ENCODE assay signal across 10 cellular contexts in the genomic region with DNA sequence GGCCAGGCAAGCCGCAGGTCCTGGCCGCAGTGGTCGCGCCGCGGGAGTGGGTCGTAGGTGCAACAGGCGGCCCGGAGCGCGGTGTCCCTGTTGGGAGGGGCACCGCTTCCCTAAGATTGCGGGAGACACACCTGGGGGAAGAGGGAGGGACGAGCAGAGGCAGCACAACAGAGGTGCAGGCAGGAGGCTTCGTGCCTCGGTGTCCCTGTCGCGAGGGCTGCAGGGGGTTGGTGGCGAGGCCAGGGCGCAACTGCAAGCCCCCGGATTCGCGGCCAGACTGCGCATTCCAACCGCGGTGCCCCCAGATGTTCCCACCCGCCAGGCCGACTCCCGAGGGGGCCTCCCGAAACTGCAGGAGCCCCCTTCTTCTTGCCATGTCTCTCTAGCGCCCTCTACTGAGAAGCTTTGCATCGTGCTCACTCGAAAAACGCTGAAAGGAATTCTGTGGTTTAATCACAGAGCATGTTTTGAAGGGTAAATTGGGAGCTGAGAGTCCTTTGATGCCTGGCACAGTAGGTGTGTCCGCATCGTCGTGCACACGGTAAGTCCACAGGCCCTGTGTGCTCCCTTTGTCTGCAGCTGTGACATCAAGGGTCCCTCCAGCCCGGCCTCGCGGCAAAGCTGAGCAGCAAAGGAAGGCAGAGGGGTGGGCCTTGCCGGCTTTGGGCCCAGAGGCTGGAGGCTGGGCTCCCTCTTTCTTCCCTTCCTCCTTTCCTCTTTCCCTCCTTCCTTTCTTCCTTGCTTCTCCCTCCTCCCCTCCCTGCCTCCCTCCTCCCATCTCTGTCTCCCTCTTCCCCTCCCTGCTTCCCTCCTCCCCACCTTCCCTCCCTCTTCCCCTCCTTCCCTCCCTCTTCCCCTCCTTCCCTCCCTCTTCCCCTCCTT. TPM values are rescaled to one million over a fixed set of nuclear protein-coding genes. Genes with fewer than 3 reads are reported as not detected.
DNase-seq lines count a peak whose midpoint lies in the region; ATAC-seq, FAIRE-seq and TF ChIP-seq lines count a peak whose summit lies in the region.
"Had no signal": no experiment of that assay in that cellular context is flagged by ENCODE, and none has a peak within 500 bp of the region (broad histone marks: within the 10 kb centered on the region; RNA-seq: fewer than 3 reads in every experiment).

No MANE protein-coding gene starts in this region.

- TF ChIP-seq EP300 in H1 (IDR thresholded peaks at IDR 0.05; ENCODE audit: borderline replicate concordance in 1 of 2, low read depth in 2 of 2, low read length in 2 of 2): no peak

- TF ChIP-seq RAD21 in H1 (IDR thresholded peaks at IDR 0.05 in 1 of 2, conservative IDR thresholded peaks at IDR 0.05 in 1 of 2; ENCODE audit: low read depth in 2 of 2, low read length in 2 of 2): peak; percentile 49 to 60

- no peaks in the 10 kb centered on the region for H3K23me2 ChIP-seq in H1 (ENCODE audit: low read depth, low read length)

- CTCF ChIA-PET in H1 (lab: Charles Lee; ENCODE audit: partially characterized antibody): interaction anchor here (0.6 to 8.6 kb wide), 40 partner anchors 8 to 478 kb away, joined by 3 to 127 read pairs (median 4); partner anchors contain the start of gene MBL2

- H3K56ac ChIP-seq in H1 (replicated peaks; ENCODE audit: insufficient read length, low read depth, low read length): no peak overlapping the region

- H3K27me3 ChIP-seq in H1 (replicated peaks in 1 of 4; ENCODE audit: control insufficient read depth in 3 of 4, extremely low read depth in 1 of 4, insufficient read depth in 3 of 4, low read length in 3 of 4) (no peaks in the 10 kb centered on the region), neuronal stem cell (ENCODE audit: control insufficient read depth in 3 of 3, insufficient read depth in 3 of 3, low read depth in 1 of 3, low read length in 3 of 3) (peaks cover 0 to 4% (median 0%) of the 10 kb centered on the region in 3 experiments)

- H2BK15ac ChIP-seq in H1 (ENCODE audit: low read length): no peak overlapping the region
- no peak overlapping the region for H2BK15ac ChIP-seq in neuronal stem cell (ENCODE audit: low read length)

- no peaks in the 10 kb centered on the region for H3K36me3 ChIP-seq in H1 (ENCODE audit: control insufficient read depth in 2 of 4, insufficient read depth in 4 of 4, low read length in 3 of 4)
- no peaks in the 10 kb centered on the region for H3K36me3 ChIP-seq in neuronal stem cell (replicated peaks in 1 of 2; ENCODE audit: control insufficient read depth in 2 of 2, insufficient read depth in 2 of 2, low read length in 2 of 2)

- H3K4ac ChIP-seq in H1 (replicated peaks; ENCODE audit: insufficient read length, low read depth, low read length): no peak overlapping the region
- H3K4ac ChIP-seq in neuronal stem cell (ENCODE audit: low read length): no peak overlapping the region

- H3K18ac ChIP-seq in H1 (ENCODE audit: extremely low read depth, low read length): 0 out of 2 replicates have a peak overlapping the region, but pooled peaks have one; percentile 62
- H3K18ac ChIP-seq in neuronal stem cell (ENCODE audit: low read length): peak overlapping the region; percentile 79

- H2BK12ac ChIP-seq in H1 (ENCODE audit: low read depth, low read length): no peak overlapping the region
- H2BK12ac ChIP-seq in neuronal stem cell (ENCODE audit: low read length): no peak overlapping the region

- WGBS in H1 (ENCODE audit: extremely low coverage in 1 of 2, insufficient coverage in 1 of 2, insufficient read length in 1 of 2, insufficient replicate concordance in 2 of 2, low coverage in 1 of 2, low lambda C conversion rate in 2 of 2, missing lambda C conversion rate in 1 of 2), 2 experiments: 84% methylated on average over 36 of the region's 42 CpGs; no CpG with 5 or more reads in 1 of the 2 experiments
- WGBS in neuronal stem cell (ENCODE audit: extremely low coverage in 2 of 2, insufficient read length in 2 of 2, insufficient replicate concordance in 1 of 2), 2 donors: no CpG with 5 or more reads among the region's 42 CpGs

- DNase-seq in EL: peak; percentile 36
- peak; percentile 21 to 75 for DNase-seq in H1 (ENCODE audit: low read depth in 1 of 2, low spot score in 2 of 2)
- DNase-seq in neuronal stem cell (ENCODE audit: low spot score): no peak
- no peak for DNase-seq in NCI-H187 (lab: John Stamatoyannopoulos, UW)
- no peak for DNase-seq in HPDE6-E6E7 (ENCODE audit: extremely low spot score)
- DNase-seq: NCI-H1417 treated with DMSO at 0.1 percent for 48 hours; stimulated activated CD4-positive, alpha-beta T cell treated with anti-CD3 and anti-CD28 coated beads, Interleukin-4, amount 100 ng/mL, for 1 hour had no signal

- H3K4me2 ChIP-seq in H1 (ENCODE audit: insufficient read depth in 1 of 2, low read depth in 2 of 2, low read length in 2 of 2) (no peak overlapping the region), neuronal stem cell (ENCODE audit: insufficient read depth, low read length, poor library complexity, severe bottlenecking) (no peak overlapping the region)

- no peaks in the 10 kb centered on the region; a peak in 1 of 7 replicates for H3K4me1 ChIP-seq in H1 (replicated peaks in 1 of 4; ENCODE audit: control insufficient read depth in 3 of 4, insufficient read depth in 4 of 4, low read length in 3 of 4)
- no peaks in the 10 kb centered on the region for H3K4me1 ChIP-seq in neuronal stem cell (ENCODE audit: control insufficient read depth in 2 of 2, insufficient read depth in 1 of 2, low read depth in 1 of 2, low read length in 2 of 2)

- H3K14ac ChIP-seq in H1 (ENCODE audit: insufficient read length) (no peak overlapping the region), neuronal stem cell (ENCODE audit: low read length) (no peak overlapping the region)

- H4K8ac ChIP-seq in H1 (ENCODE audit: extremely low read depth, insufficient read depth, low read length) (no peak overlapping the region; the same call in none of the 2 replicates), neuronal stem cell (ENCODE audit: low read depth, low read length) (no peak overlapping the region)

- H3K9me3 ChIP-seq in H1 (ENCODE audit: insufficient read depth in 2 of 2, low read depth in 1 of 2, low read length in 1 of 2): no peaks in the 10 kb centered on the region
- H3K9me3 ChIP-seq in neuronal stem cell (replicated peaks in 1 of 2; ENCODE audit: control insufficient read depth in 2 of 2, insufficient read depth in 1 of 2, low read depth in 1 of 2, low read length in 2 of 2): no peaks in the 10 kb centered on the region

- H3K23ac ChIP-seq in H1 (ENCODE audit: insufficient read length) (no peak overlapping the region), neuronal stem cell (ENCODE audit: low read depth, low read length, poor library complexity) (no peak overlapping the region)

- FAIRE-seq in H1 (lab: Jason Lieb, UNC): no peak

- H4K91ac ChIP-seq in H1 (replicated peaks; ENCODE audit: insufficient read length, low read length) (peak overlapping the region; percentile 75), neuronal stem cell (ENCODE audit: low read depth, low read length, poor library complexity) (no peak overlapping the region)

- no peak overlapping the region for H2AK5ac ChIP-seq in H1 (ENCODE audit: low read depth, low read length)
- peak overlapping the region; percentile 16 for H2AK5ac ChIP-seq in neuronal stem cell (ENCODE audit: low read depth, low read length)

- H2BK120ac ChIP-seq in H1 (replicated peaks; ENCODE audit: low read depth, low read length): no peak overlapping the region
- H2BK120ac ChIP-seq in neuronal stem cell (ENCODE audit: low read depth, low read length): no peak overlapping the region

- TF ChIP-seq CTCF in LNCAP (IDR thresholded peaks at IDR 0.05) (peak; percentile 60), H1 (IDR thresholded peaks at IDR 0.05; ENCODE audit: control extremely low read depth in 1 of 3, insufficient read depth in 1 of 3, low read depth in 1 of 3, low read length in 3 of 3) (peak; percentile 43 to 69 (median 65))

- no peaks in the 10 kb centered on the region for H3K79me2 ChIP-seq in H1 (ENCODE audit: control insufficient read depth in 1 of 2, insufficient read depth in 2 of 2, low read length in 2 of 2)

- H2BK20ac ChIP-seq in H1 (ENCODE audit: low read length): no peak overlapping the region

- no peaks in the 10 kb centered on the region for H4K20me1 ChIP-seq in H1 (replicated peaks in 1 of 2; ENCODE audit: control insufficient read depth in 1 of 2, insufficient read depth in 2 of 2, low read length in 2 of 2)

- no peak overlapping the region for H2BK5ac ChIP-seq in H1 (ENCODE audit: low read depth, low read length)
- H2BK5ac ChIP-seq in neuronal stem cell (ENCODE audit: low read length): no peak overlapping the region

- no peak overlapping the region for H3K9ac ChIP-seq in H1 (replicated peaks in 1 of 4; ENCODE audit: extremely low read depth in 1 of 4, low read depth in 3 of 4, low read length in 3 of 4)
- H3K9ac ChIP-seq in neuronal stem cell (ENCODE audit: low read depth, low read length, poor library complexity): no peak overlapping the region

- no peak overlapping the region for H3K27ac ChIP-seq in H1 (ENCODE audit: low read depth, low read length)
- no peak overlapping the region for H3K27ac ChIP-seq in neuronal stem cell (replicated peaks; ENCODE audit: low read length)

- POLR2A ChIA-PET in H1 (lab: Charles Lee; ENCODE audit: partially characterized antibody): no interaction called here

- TF ChIP-seq POLR2A in H1 (IDR thresholded peaks at IDR 0.05; ENCODE audit: control extremely low read depth in 1 of 2, low read depth in 2 of 2, low read length in 2 of 2): no peak

- peak overlapping the region; percentile 66 for H2AFZ ChIP-seq in H1 (ENCODE audit: low read length)
- H2AFZ ChIP-seq in neuronal stem cell (ENCODE audit: low read length): no peak overlapping the region

- no peak for ATAC-seq in HG02588 (IDR thresholded peaks at IDR 0.05; ENCODE audit: unreplicated experiment)
- ATAC-seq in HG02884 (IDR thresholded peaks at IDR 0.05; ENCODE audit: unreplicated experiment): no peak

- H3K4me3 ChIP-seq in H1 (ENCODE audit: extremely low read depth in 1 of 4, insufficient read depth in 2 of 4, low read depth in 3 of 4, low read length in 4 of 4) (no peak overlapping the region), neuronal stem cell (ENCODE audit: low read length in 2 of 2) (peak overlapping the region in 1 of 2 donors; percentile 13)

- H3K79me1 ChIP-seq in H1 (ENCODE audit: low read depth, low read length): no peaks in the 10 kb centered on the region
- H3K79me1 ChIP-seq in neuronal stem cell (ENCODE audit: low read depth, low read length): no peaks in the 10 kb centered on the region

- H4K5ac ChIP-seq in H1 (ENCODE audit: insufficient read length, low read depth, low read length): peak overlapping the region; percentile 35

RNA-seq across cellular contexts. Expression of gene MBL2, which starts 6.2 kb away (rescaled TPM):
- total RNA-seq in H1 (2021; fragmentation: NEBNext Ultra II Directional; extraction: Animal tissue kit (Norgen Biotek cat#: 25700)): not detected in 2 replicates
- polyA plus RNA-seq in H1 (2011; rRNA removed): not detected in 2 replicates
- not detected for polyA plus RNA-seq in H1 (2011; cell fraction: cytosol; rRNA removed)
- not detected for polyA plus RNA-seq in H1 (2011; cell fraction: nucleus; rRNA removed)
- polyA plus RNA-seq in H1 (2012, experiment 1 of 2): not detected in 4 replicates
- not detected for polyA plus RNA-seq in H1 (2012, experiment 2 of 2)
- polyA plus RNA-seq in H1 (2013, experiment 1 of 2): not detected
- polyA plus RNA-seq in H1 (2013, experiment 2 of 2): not detected
- polyA minus RNA-seq in H1 (2011; rRNA and poly(A)+ RNA removed): not detected in 2 replicates
- polyA minus RNA-seq in H1 (2011; cell fraction: cytosol; rRNA and poly(A)+ RNA removed): not detected
- not detected for polyA minus RNA-seq in H1 (2011; cell fraction: nucleus; rRNA and poly(A)+ RNA removed)
- polyA plus RNA-seq in neuronal stem cell (2013, experiment 1 of 2): not detected
- polyA plus RNA-seq in neuronal stem cell (2013, experiment 2 of 2): not detected

Comparison
In these comparisons a context has a peak if more than half of its experiments do, and no peak if none do; other contexts are left out.
1. DNase-seq: peak in EL (single experiment) and H1 (2 of 2); none in neuronal stem cell (single experiment), NCI-H187 (0 of 2) and HPDE6-E6E7 (single experiment).